In the genomic region with DNA sequence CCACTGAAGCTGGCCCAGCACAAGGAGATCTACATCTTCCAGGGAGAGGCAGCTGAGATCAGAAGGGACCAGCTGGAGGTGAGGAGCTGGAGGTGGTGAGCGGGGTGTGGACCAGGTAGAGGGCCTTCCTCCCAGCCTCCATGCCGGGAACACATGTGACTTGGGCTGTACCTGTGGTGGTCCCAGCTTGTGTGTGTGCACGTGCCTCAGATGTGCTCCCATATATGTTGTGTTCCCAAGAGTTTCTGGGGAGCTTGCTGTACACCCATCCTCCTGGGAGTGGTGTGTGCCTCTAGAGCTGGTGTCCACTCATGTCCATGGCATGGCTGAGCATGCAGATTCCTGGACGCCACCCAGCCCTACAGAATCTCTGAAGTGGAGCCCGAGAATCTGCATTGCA, we compare ENCODE assay signal across 4 cellular contexts.
DNase-seq lines count a peak whose midpoint lies in the region; ATAC-seq, FAIRE-seq and TF ChIP-seq lines count a peak whose summit lies in the region.
"Not testable (repeated sequence)": the region's sequence is repeated elsewhere in the genome, so short reads cannot be mapped to it uniquely, and the experiment has no call there.

No MANE protein-coding gene starts in this region.

- DNase-seq in RWPE2 (ENCODE audit: low spot score) (peak; percentile 51), kidney (peak; percentile 27), mesenteric fat pad (ENCODE audit: low spot score) (peak; percentile 11), posterior vena cava (ENCODE audit: low spot score) (peak; percentile 54)

- H3K4me3 ChIP-seq in RWPE2 (ENCODE audit: severe bottlenecking); kidney (ENCODE audit: low read length in 2 of 2): not testable (repeated sequence)

- not testable (repeated sequence) for H3K36me3 ChIP-seq in RWPE2 (ENCODE audit: low read depth); kidney (ENCODE audit: control insufficient read depth in 1 of 2, insufficient read depth in 2 of 2, low read length in 2 of 2)

- not testable (repeated sequence) for H3K4me1 ChIP-seq in RWPE2 (ENCODE audit: insufficient read depth, poor library complexity, severe bottlenecking); kidney (ENCODE audit: control insufficient read depth in 1 of 2, insufficient read depth in 1 of 2, low read depth in 1 of 2, low read length in 2 of 2)

- not testable (repeated sequence) for H3K27ac ChIP-seq in RWPE2 (ENCODE audit: poor library complexity, severe bottlenecking); kidney (ENCODE audit: low read depth in 2 of 2, low read length in 2 of 2)

- H3K9ac ChIP-seq in kidney (ENCODE audit: low read length in 2 of 2) = not testable (repeated sequence)

- not testable (repeated sequence) for FAIRE-seq in kidney (lab: Jason Lieb, UNC)

- not testable (repeated sequence) for H3K9me3 ChIP-seq in RWPE2 (ENCODE audit: severe bottlenecking); kidney (ENCODE audit: control insufficient read depth in 1 of 2, low read length in 2 of 2)

- not testable (repeated sequence) for TF ChIP-seq CTCF in RWPE2 (IDR thresholded peaks at IDR 0.05; ENCODE audit: poor library complexity, severe bottlenecking); kidney (IDR thresholded peaks at IDR 0.05; ENCODE audit: borderline replicate concordance, extremely low read depth, insufficient read depth)

- not testable (repeated sequence) for H3K27me3 ChIP-seq in RWPE2 (ENCODE audit: insufficient read depth, poor library complexity, severe bottlenecking)

- intact Hi-C loops in kidney (cut with DNase I); posterior vena cava (cut with DNase I): not testable (repeated sequence)

- not testable (repeated sequence) for ATAC-seq in RWPE2 (ENCODE audit: low read depth)
